In genomic region chr5:168879929-168880328, GRCh38 we compare ENCODE assay signal across 8 cellular contexts.
DNase-seq lines count a peak whose midpoint lies in the region; ATAC-seq and TF ChIP-seq lines count a peak whose summit lies in the region.

No MANE protein-coding gene starts in this region.

- peak overlapping the region; percentile 60 to 92 (median 73) for H3K4me2 ChIP-seq in BLaER1 treated with 17β-estradiol and CSF1 and Interleukin-3, amounts not matched to agents 10 nM and 100 nM
- H3K4me2 ChIP-seq in mesenchymal stem cell (ENCODE audit: low read length, poor library complexity, severe bottlenecking): no peak overlapping the region

- no peak for TF ChIP-seq CTCF in esophagus squamous epithelium (IDR thresholded peaks at IDR 0.05)

- H3K18ac ChIP-seq in mesenchymal stem cell (ENCODE audit: low read depth in 1 of 2, low read length in 2 of 2): no peak overlapping the region

- no peak overlapping the region for H2BK12ac ChIP-seq in mesenchymal stem cell (ENCODE audit: low read length in 2 of 2)

- WGBS in esophagus squamous epithelium, 2 donors: 59 to 63% methylated on average over 8 of the region's 8 CpGs
- WGBS in mesenchymal stem cell: 40% methylated on average over 8 of the region's 8 CpGs

- intact Hi-C loops in esophagus squamous epithelium (cut with DNase I): no loop called here

- H3K14ac ChIP-seq in mesenchymal stem cell (ENCODE audit: low read length in 2 of 2): no peak overlapping the region

- ATAC-seq in GM19452 (IDR thresholded peaks at IDR 0.05; ENCODE audit: unreplicated experiment) (peak; percentile 97), HG03196 (IDR thresholded peaks at IDR 0.05; ENCODE audit: unreplicated experiment) (peak; percentile 95)

- peak; percentile 49 for DNase-seq in fibroblast of peridontal ligament (ENCODE audit: extremely low read depth)
- no peak for DNase-seq in esophagus squamous epithelium (lab: John Stamatoyannopoulos, UW)
- no peak for DNase-seq in mesenchymal stem cell
- DNase-seq in HT-29 (ENCODE audit: low spot score): no peak
- no peak for DNase-seq in DMS79 (lab: John Stamatoyannopoulos, UW)

- H4K20me1 ChIP-seq in BLaER1 treated with 17β-estradiol and CSF1 and Interleukin-3, amounts not matched to agents 10 nM and 100 nM: 0 out of 22 replicates have a peak, but pooled peaks cover 0 to 6% (median 0%) of the 10 kb centered on the region in 11 experiments

- H2AK5ac ChIP-seq in mesenchymal stem cell (ENCODE audit: low read length, severe bottlenecking): no peak overlapping the region

- H2BK15ac ChIP-seq in mesenchymal stem cell (ENCODE audit: low read depth, poor library complexity, severe bottlenecking): no peak overlapping the region

- H3K79me1 ChIP-seq in mesenchymal stem cell (replicated peaks; ENCODE audit: low read length, poor library complexity, severe bottlenecking): no peaks in the 10 kb centered on the region

- H4K91ac ChIP-seq in mesenchymal stem cell (ENCODE audit: low read length): no peak overlapping the region

- H3K27me3 ChIP-seq in BLaER1 treated with 17β-estradiol and CSF1 and Interleukin-3, amounts not matched to agents 10 nM and 100 nM: 0 out of 22 replicates have a peak, but pooled peaks cover 0 to 5% (median 0%) of the 10 kb centered on the region in 11 experiments
- H3K27me3 ChIP-seq in esophagus squamous epithelium (peaks cover 0 to 7% (median 0%) of the 10 kb centered on the region in 4 donors), mesenchymal stem cell (ENCODE audit: control insufficient read depth in 1 of 2, insufficient read depth in 1 of 2, low read length in 2 of 2) (peaks cover 0 to 5% of the 10 kb centered on the region in 2 experiments)

- no peak overlapping the region for H2BK5ac ChIP-seq in mesenchymal stem cell (ENCODE audit: low read depth, low read length, poor library complexity, severe bottlenecking)

- no peak overlapping the region for H4K8ac ChIP-seq in mesenchymal stem cell (ENCODE audit: low read length)

- no peak for TF ChIP-seq POLR2A in esophagus squamous epithelium (IDR thresholded peaks at IDR 0.05)

- no peak overlapping the region for H3K4ac ChIP-seq in mesenchymal stem cell (ENCODE audit: low read depth in 1 of 2, low read length in 2 of 2)

- no peaks in the 10 kb centered on the region for H3K36me3 ChIP-seq in BLaER1 treated with 17β-estradiol and CSF1 and Interleukin-3, amounts not matched to agents 10 nM and 100 nM
- no peaks in the 10 kb centered on the region for H3K36me3 ChIP-seq in esophagus squamous epithelium
- H3K36me3 ChIP-seq in mesenchymal stem cell (ENCODE audit: control insufficient read depth in 1 of 2, insufficient read depth in 2 of 2, low read depth in 1 of 2, low read length in 2 of 2): peaks cover 0 to 47% of the 10 kb centered on the region in 2 experiments

- no peak overlapping the region for H2BK120ac ChIP-seq in mesenchymal stem cell (ENCODE audit: low read depth, low read length)

- H2AFZ ChIP-seq in mesenchymal stem cell (ENCODE audit: low read depth, low read length): no peak overlapping the region

- H3K9ac ChIP-seq in BLaER1 treated with 17β-estradiol and CSF1 and Interleukin-3, amounts not matched to agents 10 nM and 100 nM: peak overlapping the region in 9 of 11 experiments; percentile 5 to 56 (median 31); a peak in 11 of 22 replicates
- H3K9ac ChIP-seq in mesenchymal stem cell (ENCODE audit: low read length): no peak overlapping the region

- peak overlapping the region in 10 of 11 experiments; percentile 8 to 74 (median 56); a peak in 18 of 22 replicates for H3K27ac ChIP-seq in BLaER1 treated with 17β-estradiol and CSF1 and Interleukin-3, amounts not matched to agents 10 nM and 100 nM
- H3K27ac ChIP-seq in esophagus squamous epithelium (no peak overlapping the region), mesenchymal stem cell (ENCODE audit: low read length, poor library complexity, severe bottlenecking) (no peak overlapping the region)

- no peak overlapping the region for H3K23ac ChIP-seq in mesenchymal stem cell (ENCODE audit: low read length in 2 of 2)

- peak overlapping the region in 2 of 10 experiments; percentile 13 to 17; a peak in 3 of 20 replicates for H3K4me3 ChIP-seq in BLaER1 treated with 17β-estradiol and CSF1 and Interleukin-3, amounts not matched to agents 10 nM and 100 nM
- H3K4me3 ChIP-seq in esophagus squamous epithelium (no peak overlapping the region), mesenchymal stem cell (ENCODE audit: insufficient read depth in 1 of 2, low read depth in 1 of 2, low read length in 2 of 2) (no peak overlapping the region)

- H3K4me1 ChIP-seq in BLaER1 treated with 17β-estradiol and CSF1 and Interleukin-3, amounts not matched to agents 10 nM and 100 nM: peaks cover 38 to 71% (median 62%) of the 10 kb centered on the region in 10 experiments
- H3K4me1 ChIP-seq in esophagus squamous epithelium: peaks cover 0 to 2% (median 0%) of the 10 kb centered on the region in 3 donors
- peaks cover 2% of the 10 kb centered on the region for H3K4me1 ChIP-seq in mesenchymal stem cell (ENCODE audit: control insufficient read depth, insufficient read depth, low read depth, low read length)

- no peaks in the 10 kb centered on the region for H3K9me3 ChIP-seq in BLaER1 treated with 17β-estradiol and CSF1 and Interleukin-3, amounts not matched to agents 10 nM and 100 nM (replicated peaks in 1 of 11)
- H3K9me3 ChIP-seq in esophagus squamous epithelium (no peaks in the 10 kb centered on the region), mesenchymal stem cell (ENCODE audit: control insufficient read depth, low read length) (no peaks in the 10 kb centered on the region)

Comparison
In these comparisons a context has a peak if more than half of its experiments do, and no peak if none do; other contexts are left out.
1. H3K27ac ChIP-seq: peak in BLaER1 treated with 17β-estradiol and CSF1 and Interleukin-3, amounts not matched to agents 10 nM and 100 nM (10 of 11); none in esophagus squamous epithelium (0 of 4) and mesenchymal stem cell (single experiment).